In genomic region chr1:93750946-93751345, GRCh38 we compare ENCODE assay signal across 14 cellular contexts.
DNase-seq lines count a peak whose midpoint lies in the region; ATAC-seq and TF ChIP-seq lines count a peak whose summit lies in the region.
"Had no signal": no experiment of that assay in that cellular context is flagged by ENCODE, and none has a peak within 500 bp of the region (broad histone marks: within the 10 kb centered on the region; RNA-seq: fewer than 3 reads in every experiment).

No MANE protein-coding gene starts in this region.

- no peak for TF ChIP-seq CTCF in glutamatergic neuron (IDR thresholded peaks at IDR 0.05; ENCODE audit: partially characterized antibody, unreplicated experiment)

- peak; percentile 61 for ATAC-seq in GM19351 (IDR thresholded peaks at IDR 0.05; ENCODE audit: unreplicated experiment)
- ATAC-seq: K562 had no signal

- H3K4me1 Mint-ChIP-seq in glutamatergic neuron (ENCODE audit: low read depth, unreplicated experiment), result no peaks in the 10 kb centered on the region

- no peak overlapping the region for H3K4me3 Mint-ChIP-seq in glutamatergic neuron (ENCODE audit: unreplicated experiment)

- peaks cover 3% of the 10 kb centered on the region for H3K27me3 Mint-ChIP-seq in glutamatergic neuron (ENCODE audit: unreplicated experiment)

- DNase-seq in CD1c-positive myeloid dendritic cell (ENCODE audit: extremely low spot score) (peak; percentile 29), NAMALWA (ENCODE audit: low spot score) (peak; percentile 17), lung microvascular endothelial cell (ENCODE audit: low read depth in 2 of 2) (peak; percentile 37 to 63), SW 1271 (lab: John Stamatoyannopoulos, UW) (no peak), activated T-cell treated with anti-CD3 and anti-CD28 coated beads for 4 hours (no peak), RPMI8226 (no peak), glutamatergic neuron (no peak)
- DNase-seq: activated CD4-positive, alpha-beta T cell treated with anti-CD3 and anti-CD28 coated beads, Interleukin-2, amount 50 U/mL, for 1 hour; BE2C; effector CD8-positive, alpha-beta T cell; GF-D8; SK-N-SH had no signal

- peaks cover 4% of the 10 kb centered on the region for H3K9me3 Mint-ChIP-seq in glutamatergic neuron (ENCODE audit: unreplicated experiment)

- peaks cover 14% of the 10 kb centered on the region for H3K36me3 Mint-ChIP-seq in glutamatergic neuron (ENCODE audit: unreplicated experiment)

- no peak overlapping the region for H3K27ac Mint-ChIP-seq in glutamatergic neuron (ENCODE audit: unreplicated experiment)

Comparison
In these comparisons a context has a peak if more than half of its experiments do, and no peak if none do; other contexts are left out.
1. DNase-seq: peak in CD1c-positive myeloid dendritic cell (single experiment), NAMALWA (single experiment) and lung microvascular endothelial cell (2 of 2); none in SW 1271 (0 of 2), activated T-cell treated with anti-CD3 and anti-CD28 coated beads for 4 hours (single experiment), RPMI8226 (single experiment) and glutamatergic neuron (single experiment).